Comparison of ENCODE assay signal across 8 cellular contexts in genomic region chr3:48435774-48436476, GRCh38. TPM values are rescaled to one million over a fixed set of nuclear protein-coding genes. Genes with fewer than 3 reads are reported as not detected.
DNase-seq lines count a peak whose midpoint lies in the region; ATAC-seq and TF ChIP-seq lines count a peak whose summit lies in the region.

No MANE protein-coding gene starts in this region.

- H3K27ac ChIP-seq in left ventricle myocardium inferior (replicated peaks), result no peak overlapping the region
- peak overlapping the region; percentile 58 to 63 for H3K27ac ChIP-seq in uterus

- no peak for ATAC-seq in GM18858 (IDR thresholded peaks at IDR 0.05; ENCODE audit: unreplicated experiment)

- H3K4me1 ChIP-seq in left ventricle myocardium inferior (peaks cover 39% of the 10 kb centered on the region), uterus (peaks cover 0 to 2% of the 10 kb centered on the region in 2 donors)

- TF ChIP-seq CTCF in GM12801 (IDR thresholded peaks at IDR 0.05; ENCODE audit: extremely low read depth, insufficient read length) (peak; percentile 87), left ventricle myocardium inferior (IDR thresholded peaks at IDR 0.05; ENCODE audit: borderline replicate concordance) (peak; percentile 100), uterus (IDR thresholded peaks at IDR 0.05) (peak; percentile 98 to 100 (median 99))

- no peaks in the 10 kb centered on the region for H3K27me3 ChIP-seq in left ventricle myocardium inferior (ENCODE audit: low read depth)
- H3K27me3 ChIP-seq in uterus, result no peaks in the 10 kb centered on the region

- intact Hi-C loops in left ventricle myocardium inferior (cut with micrococcal nuclease) (loop anchor here (5.0 to 10.0 kb wide), 2 partner anchors 34 to 161 kb away; no protein-coding TSS in a partner anchor), uterus (cut with DNase I; ENCODE audit: low total_unique reads) (loop anchor here (5.0 kb wide), 1 partner anchor 39 kb away; no protein-coding TSS in a partner anchor)

- peak in 1 of 2 donors; percentile 27 for TF ChIP-seq POLR2A in uterus (IDR thresholded peaks at IDR 0.05)

- peaks cover 15% of the 10 kb centered on the region for H3K36me3 ChIP-seq in left ventricle myocardium inferior
- no peaks in the 10 kb centered on the region for H3K36me3 ChIP-seq in uterus

- H3K9me3 ChIP-seq in left ventricle myocardium inferior (replicated peaks) (no peaks in the 10 kb centered on the region), uterus (no peaks in the 10 kb centered on the region)

- no peak overlapping the region for H3K4me3 ChIP-seq in left ventricle myocardium inferior
- H3K4me3 ChIP-seq in uterus, result no peak overlapping the region

- DNase-seq in NAMALWA (ENCODE audit: low spot score) (peak; percentile 84), T follicular helper cell (ENCODE audit: low read depth) (peak; percentile 81), amniotic epithelial cell (ENCODE audit: low read depth) (peak; percentile 69), left ventricle myocardium inferior (peak; percentile 87), pulmonary artery endothelial cell (ENCODE audit: low read depth, low spot score) (peak; percentile 37), uterus (peak; percentile 85 to 89)

RNA-seq across cellular contexts. Expression of gene CCDC51, which starts 4.0 kb away (rescaled TPM):
- total RNA-seq in left ventricle myocardium inferior, result 13.9 TPM
- 17.3 and 20.7 TPM in 2 replicates for total RNA-seq in pulmonary artery endothelial cell
- 10 to 100 TPM in 2 of 4 donors, 1 to 10 TPM in 2; 2.6 to 11.1 (median 7.8) TPM for total RNA-seq in uterus

RNA-seq across cellular contexts. Expression of gene TMA7, which starts 4.1 kb away (rescaled TPM):
- total RNA-seq in left ventricle myocardium inferior (258 TPM), pulmonary artery endothelial cell (233 and 270 TPM in 2 replicates), uterus (100 to 1,000 TPM in 3 of 4 donors, 10 to 100 TPM in 1; 94.8 to 195 (median 141) TPM)

RNA-seq across cellular contexts. Expression of gene PLXNB1, which starts 6.0 kb away (rescaled TPM):
- total RNA-seq in left ventricle myocardium inferior, result 42.6 TPM
- 9.3 and 16.2 TPM in 2 replicates for total RNA-seq in pulmonary artery endothelial cell
- total RNA-seq in uterus, result 100 to 1,000 TPM in 1 of 4 donors, 10 to 100 TPM in 3; 23.5 to 133 (median 60.9) TPM

RNA-seq across cellular contexts. Expression of gene ATRIP, which starts 10.6 kb away (rescaled TPM):
- total RNA-seq in left ventricle myocardium inferior (4.3 TPM), pulmonary artery endothelial cell (9.2 and 11.3 TPM in 2 replicates), uterus (10 to 100 TPM in 1 of 4 donors, 1 to 10 TPM in 3; 5.3 to 11.5 (median 7.5) TPM)

Comparison
In these comparisons a context has a peak if more than half of its experiments do, and no peak if none do; other contexts are left out.
1. DNase-seq: peak in every context shown above with its lines; median percentile 87 in left ventricle myocardium inferior; 87 in uterus; 84 in NAMALWA; 81 in T follicular helper cell; 69 in amniotic epithelial cell; 37 in pulmonary artery endothelial cell.